ENCODE assay signal across 8 cellular contexts in the genomic region with DNA sequence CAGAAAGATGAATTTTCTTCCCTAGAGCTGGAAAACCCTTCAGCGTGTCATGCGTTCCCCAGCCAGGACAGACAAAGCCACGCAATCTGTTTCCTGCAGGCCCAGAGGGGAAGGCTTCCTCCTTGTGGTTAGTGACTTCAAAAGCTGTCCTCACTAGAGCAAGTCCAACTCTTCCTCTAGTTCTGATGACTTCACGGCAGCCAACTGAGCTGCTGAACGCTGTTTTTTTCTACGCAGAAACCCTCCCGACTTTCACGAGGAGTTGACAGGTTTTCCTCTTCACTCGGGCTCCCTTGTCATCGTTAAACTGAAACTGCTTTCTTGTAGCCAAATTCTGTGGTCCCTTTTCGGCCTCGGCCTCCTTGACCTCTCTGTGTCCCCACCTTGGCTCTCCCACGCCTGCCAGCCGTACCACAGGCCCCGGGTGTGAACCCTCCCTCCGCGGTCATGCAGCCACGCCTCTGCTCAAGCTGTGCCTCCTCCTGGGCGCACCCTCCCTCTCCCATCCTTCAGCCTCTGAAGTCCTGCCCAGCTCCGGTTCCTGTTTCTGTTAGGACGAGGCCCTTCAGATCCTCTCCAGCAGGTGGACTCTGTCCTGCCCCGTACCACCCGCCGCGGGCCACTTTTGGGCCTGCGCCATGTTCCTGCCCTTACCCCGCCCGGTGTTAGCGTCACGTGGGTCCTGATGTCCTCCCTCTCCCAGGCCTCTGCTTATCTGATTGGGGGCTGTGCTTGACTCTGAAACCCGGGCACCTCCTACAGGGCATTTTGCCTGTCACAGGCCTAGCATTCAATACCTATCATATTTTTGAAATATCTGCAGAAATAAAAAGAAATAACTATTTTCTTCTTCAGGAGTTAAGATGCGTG. TPM values are rescaled to one million over a fixed set of nuclear protein-coding genes. Genes with fewer than 3 reads are reported as not detected.
DNase-seq lines count a peak whose midpoint lies in the region; ATAC-seq and TF ChIP-seq lines count a peak whose summit lies in the region.

No MANE protein-coding gene starts in this region.

- TF ChIP-seq POLR2A in gastroesophageal sphincter (IDR thresholded peaks at IDR 0.05) = no peak
- TF ChIP-seq POLR2A in transverse colon (IDR thresholded peaks at IDR 0.05) = no peak

- H3K36me3 ChIP-seq in gastroesophageal sphincter (no peaks in the 10 kb centered on the region), parathyroid adenoma (ENCODE audit: control insufficient read depth, insufficient read depth, low read length) (no peaks in the 10 kb centered on the region), transverse colon (no peaks in the 10 kb centered on the region)

- TF ChIP-seq EP300 in gastroesophageal sphincter (IDR thresholded peaks at IDR 0.05) (no peak), transverse colon (IDR thresholded peaks at IDR 0.05; ENCODE audit: low read depth) (no peak)

- ATAC-seq in GM21367 (IDR thresholded peaks at IDR 0.05; ENCODE audit: unreplicated experiment) (peak; percentile 88), gastroesophageal sphincter (peak; percentile 86)

- peak; percentile 98 for DNase-seq in COLO829 (ENCODE audit: low spot score)
- DNase-seq in HT-29 (ENCODE audit: low spot score) = peak; percentile 99
- peak; percentile 31 for DNase-seq in SHP77 treated with DMSO at 0.1 percent for 48 hours (lab: John Stamatoyannopoulos, UW)
- DNase-seq in activated gamma-delta T cell treated with anti-CD3 and anti-CD28 coated beads, Interleukin-2, amount 50 U/mL, for 16 hours (ENCODE audit: low read depth) = peak; percentile 59
- DNase-seq in transverse colon = peak; percentile 96

- no peak overlapping the region for H3K9ac ChIP-seq in parathyroid adenoma

- intact Hi-C loops in transverse colon (cut with DNase I; ENCODE audit: low total_unique reads) = no loop called here

- in situ Hi-C loops in transverse colon (cut with MboI; ENCODE audit: low pct_ligation_motif_present in 1 of 4, low pct_unique_long_range_greater_than_20kb in 1 of 4, low sequenced_read_pairs in 3 of 4) = no loop called here

- H3K4me3 ChIP-seq in gastroesophageal sphincter (peak overlapping the region; percentile 1 to 44), parathyroid adenoma (ENCODE audit: low read depth, low read length) (peak overlapping the region; percentile 17), transverse colon (peak overlapping the region in 3 of 4 donors; percentile 16 to 50 (median 17))

- H3K9me3 ChIP-seq in gastroesophageal sphincter (no peaks in the 10 kb centered on the region), parathyroid adenoma (ENCODE audit: control insufficient read depth, low read length) (no peaks in the 10 kb centered on the region), transverse colon (no peaks in the 10 kb centered on the region)

- no peaks in the 10 kb centered on the region for H3K27me3 ChIP-seq in gastroesophageal sphincter
- H3K27me3 ChIP-seq in parathyroid adenoma (ENCODE audit: control insufficient read depth, insufficient read depth, low read length) = no peaks in the 10 kb centered on the region
- H3K27me3 ChIP-seq in transverse colon = no peaks in the 10 kb centered on the region

- H3K27ac ChIP-seq in gastroesophageal sphincter (peak overlapping the region; percentile 54 to 88 (median 86)), parathyroid adenoma (peak overlapping the region; percentile 74), transverse colon (peak overlapping the region; percentile 85 to 92 (median 90))

- TF ChIP-seq CTCF in gastroesophageal sphincter (IDR thresholded peaks at IDR 0.05) (peak in 3 of 4 experiments; percentile 45 to 76 (median 71)), parathyroid adenoma (IDR thresholded peaks at IDR 0.05) (peak; percentile 59), transverse colon (IDR thresholded peaks at IDR 0.05) (peak; percentile 51 to 93 (median 55))

- WGBS in gastroesophageal sphincter (ENCODE audit: low coverage in 1 of 2), 2 donors = 20 to 30% methylated on average over 19 to 31 of the region's 32 CpGs
- 5 to 12% methylated on average over 25 to 32 of the region's 32 CpGs for WGBS in transverse colon (ENCODE audit: low coverage in 1 of 2), 2 donors

- H3K4me2 ChIP-seq in parathyroid adenoma (ENCODE audit: low read length) = peak overlapping the region; percentile 82

- peaks cover 0 to 86% (median 26%) of the 10 kb centered on the region in 3 donors for H3K4me1 ChIP-seq in gastroesophageal sphincter
- peaks cover 4% of the 10 kb centered on the region for H3K4me1 ChIP-seq in parathyroid adenoma
- peaks cover 12 to 49% (median 24%) of the 10 kb centered on the region in 4 donors for H3K4me1 ChIP-seq in transverse colon

- peak overlapping the region; percentile 51 for H2AFZ ChIP-seq in parathyroid adenoma

- H3K79me2 ChIP-seq in parathyroid adenoma = peaks cover 35% of the 10 kb centered on the region

RNA-seq across cellular contexts. Expression of gene CUX1, which starts 39.3 kb away (rescaled TPM):
- 41.9 and 48.3 TPM in 2 replicates for total RNA-seq in HT-29 (2014; rRNA removed; shearing (Covaris generic))
- total RNA-seq in gastroesophageal sphincter (100 to 1,000 TPM in 2 of 4 donors, 10 to 100 TPM in 2; 84.4 to 134 (median 110) TPM), transverse colon (100 to 1,000 TPM in 2 of 4 donors, 10 to 100 TPM in 2; 56.9 to 124 (median 93.2) TPM)

Comparison
In these comparisons a context has a peak if more than half of its experiments do, and no peak if none do; other contexts are left out.
1. Peak in every context shown above with its lines: DNase-seq, ATAC-seq, H3K4me3 ChIP-seq and H3K27ac ChIP-seq.
2. DNase-seq: peak in every context shown above with its lines; median percentile 99 in HT-29; 98 in COLO829; 96 in transverse colon; 59 in activated gamma-delta T cell treated with anti-CD3 and anti-CD28 coated beads, Interleukin-2, amount 50 U/mL, for 16 hours; 31 in SHP77 treated with DMSO at 0.1 percent for 48 hours.